In genomic region chr11:100932474-100933100, GRCh38 we compare ENCODE assay signal across 8 cellular contexts.
DNase-seq lines count a peak whose midpoint lies in the region; ATAC-seq and TF ChIP-seq lines count a peak whose summit lies in the region.

No MANE protein-coding gene starts in this region.

- no peaks in the 10 kb centered on the region for H3K9me3 ChIP-seq in RWPE2 (ENCODE audit: severe bottlenecking)
- H3K9me3 ChIP-seq in upper lobe of right lung, result no peaks in the 10 kb centered on the region

- H3K4me3 ChIP-seq in RWPE2 (ENCODE audit: severe bottlenecking), result no peak overlapping the region
- no peak overlapping the region for H3K4me3 ChIP-seq in upper lobe of right lung

- peak; percentile 30 for DNase-seq in NCI-H345 (lab: John Stamatoyannopoulos, UW)
- no peak for DNase-seq in NCI-H345 treated with DMSO at 0.1 percent for 48 hours (lab: John Stamatoyannopoulos, UW; ENCODE audit: unreplicated experiment)
- no peak for DNase-seq in RWPE2 (ENCODE audit: low spot score)
- DNase-seq in foreskin keratinocyte, result peak in 1 of 2 donors; percentile 31
- DNase-seq in upper lobe of right lung, result no peak

- H3K27ac ChIP-seq in RWPE2 (ENCODE audit: poor library complexity, severe bottlenecking) (no peak overlapping the region), foreskin keratinocyte (no peak overlapping the region), upper lobe of right lung (no peak overlapping the region)

- H3K36me3 ChIP-seq in RWPE2 (ENCODE audit: low read depth) (no peaks in the 10 kb centered on the region), upper lobe of right lung (no peaks in the 10 kb centered on the region)

- peak; percentile 66 for TF ChIP-seq CTCF in RWPE2 (IDR thresholded peaks at IDR 0.05; ENCODE audit: poor library complexity, severe bottlenecking)
- TF ChIP-seq CTCF in foreskin keratinocyte (conservative IDR thresholded peaks at IDR 0.05), result peak; percentile 69
- TF ChIP-seq CTCF in upper lobe of right lung (IDR thresholded peaks at IDR 0.05), result peak; percentile 37

- H3K4me1 ChIP-seq in RWPE2 (ENCODE audit: insufficient read depth, poor library complexity, severe bottlenecking) (peaks cover 13% of the 10 kb centered on the region), foreskin keratinocyte (peaks cover 23% of the 10 kb centered on the region), upper lobe of right lung (no peaks in the 10 kb centered on the region)

- ATAC-seq in HG03520 (IDR thresholded peaks at IDR 0.05; ENCODE audit: unreplicated experiment) (peak; percentile 43), RWPE2 (ENCODE audit: low read depth) (peak; percentile 37; the same call in 2 of the 3 replicates), foreskin keratinocyte (peak; percentile 57), upper lobe of right lung (no peak), GM19397 (IDR thresholded peaks at IDR 0.05; ENCODE audit: unreplicated experiment) (no peak), HG02938 (IDR thresholded peaks at IDR 0.05; ENCODE audit: unreplicated experiment) (no peak)

- intact Hi-C loops in upper lobe of right lung (cut with DNase I), result loop anchor here (10.0 kb wide), 1 partner anchor 248 kb away; the partner anchor contains the start of gene ARHGAP42

- H3K27me3 ChIP-seq in RWPE2 (ENCODE audit: insufficient read depth, poor library complexity, severe bottlenecking) (no peaks in the 10 kb centered on the region), foreskin keratinocyte (no peaks in the 10 kb centered on the region), upper lobe of right lung (no peaks in the 10 kb centered on the region)

Comparison
In these comparisons a context has a peak if more than half of its experiments do, and no peak if none do; other contexts are left out.
1. ATAC-seq: peak in HG03520 (single experiment), RWPE2 (single experiment) and foreskin keratinocyte (single experiment); none in upper lobe of right lung (single experiment), GM19397 (single experiment) and HG02938 (single experiment).
2. Peak in every context shown above with its lines, with median percentiles within 50 percentile points of each other: CTCF ChIP-seq.